In the genomic region with DNA sequence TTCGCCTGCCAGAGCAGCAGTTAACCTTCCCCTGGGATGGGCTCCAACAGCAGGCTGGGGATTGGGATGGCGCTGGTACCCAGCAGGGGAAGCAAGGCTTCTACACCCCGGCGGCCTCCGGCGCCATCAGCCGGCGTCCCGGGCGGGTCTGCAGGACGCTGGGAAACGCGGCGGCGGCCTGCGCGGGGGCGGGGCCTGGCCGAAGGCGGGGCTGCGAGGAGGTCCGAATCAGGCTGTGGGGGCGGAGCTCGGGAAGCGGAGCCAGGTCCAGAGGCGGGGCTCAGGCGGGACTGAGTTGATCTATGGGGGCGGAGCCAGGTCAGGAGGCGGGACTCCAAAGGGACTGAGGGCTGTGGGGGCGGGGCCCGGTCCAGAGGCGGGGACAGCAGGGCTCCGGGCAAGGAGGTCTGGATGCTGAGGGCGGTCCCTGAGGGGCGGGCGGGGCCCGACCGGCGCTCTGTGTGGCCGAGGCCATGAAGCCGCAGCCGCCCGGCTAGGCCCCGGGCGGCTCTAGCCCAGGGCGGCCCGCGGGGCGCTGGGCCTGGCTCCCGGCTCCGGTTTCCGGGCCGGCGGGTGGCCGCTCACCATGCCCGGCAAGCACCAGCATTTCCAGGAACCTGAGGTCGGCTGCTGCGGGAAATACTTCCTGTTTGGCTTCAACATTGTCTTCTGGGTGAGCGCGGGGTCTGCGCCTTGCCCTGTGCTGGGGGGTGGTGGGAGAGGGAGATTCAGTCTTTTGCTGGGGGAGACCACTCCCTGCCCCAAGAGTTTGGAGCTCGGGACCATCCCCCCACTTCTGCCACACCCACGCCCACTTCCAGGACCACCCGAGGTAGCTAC, we compare ENCODE assay signal across 1 cellular context.
A peak's percentile ranks its signal among the peaks of the same experiment; 100 is the strongest.
TF ChIP-seq lines count a peak whose summit lies in the region.

A gene with protein sequence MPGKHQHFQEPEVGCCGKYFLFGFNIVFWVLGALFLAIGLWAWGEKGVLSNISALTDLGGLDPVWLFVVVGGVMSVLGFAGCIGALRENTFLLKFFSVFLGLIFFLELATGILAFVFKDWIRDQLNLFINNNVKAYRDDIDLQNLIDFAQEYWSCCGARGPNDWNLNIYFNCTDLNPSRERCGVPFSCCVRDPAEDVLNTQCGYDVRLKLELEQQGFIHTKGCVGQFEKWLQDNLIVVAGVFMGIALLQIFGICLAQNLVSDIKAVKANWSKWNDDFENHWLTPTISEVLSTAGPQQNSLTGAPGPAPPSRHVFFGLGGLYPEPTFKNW (plus strand): TSS at position 455 of the 840 bp plus-strand sequence. CDS start 132 bp downstream, at position 587.

TF ChIP-seq in HepG2, 621 proteins besides CTCF, POLR2A, EP300 and RAD21 (continued from another document):
- TF ChIP-seq ZNF780A (CRISPR knock-in tag; IDR thresholded peaks at IDR 0.05), result no peak
- TF ChIP-seq ZBTB49 (CRISPR knock-in tag; IDR thresholded peaks at IDR 0.05; ENCODE audit: borderline replicate concordance), result no peak
- peak; percentile 74; the same call in 1 of the 2 replicates for TF ChIP-seq ZSCAN31 (CRISPR knock-in tag; IDR thresholded peaks at IDR 0.05; ENCODE audit: low read depth)
- peak; percentile 77 for TF ChIP-seq RBFOX2 (IDR thresholded peaks at IDR 0.05; ENCODE audit: low read depth, low read length)
- no peak for TF ChIP-seq RARG (CRISPR knock-in tag; IDR thresholded peaks at IDR 0.05; ENCODE audit: low read depth)
- TF ChIP-seq ZNF619 (CRISPR knock-in tag; IDR thresholded peaks at IDR 0.05), result no peak
- TF ChIP-seq GATAD1 (CRISPR knock-in tag; IDR thresholded peaks at IDR 0.05), result 0 out of 2 replicates have a peak, but pooled peaks have one; percentile 42
- 0 out of 2 replicates have a peak, but pooled peaks have one; percentile 33 for TF ChIP-seq GATA4 (IDR thresholded peaks at IDR 0.05; ENCODE audit: borderline replicate concordance, low read depth)
- no peak for TF ChIP-seq ZNF318 (CRISPR knock-in tag; IDR thresholded peaks at IDR 0.05)
- TF ChIP-seq ATF7 (IDR thresholded peaks at IDR 0.05), result no peak
- no peak for TF ChIP-seq ATF7 (CRISPR knock-in tag; IDR thresholded peaks at IDR 0.05)
- TF ChIP-seq ZNF451 (CRISPR knock-in tag; IDR thresholded peaks at IDR 0.05), result no peak
- TF ChIP-seq, protein P1, sequence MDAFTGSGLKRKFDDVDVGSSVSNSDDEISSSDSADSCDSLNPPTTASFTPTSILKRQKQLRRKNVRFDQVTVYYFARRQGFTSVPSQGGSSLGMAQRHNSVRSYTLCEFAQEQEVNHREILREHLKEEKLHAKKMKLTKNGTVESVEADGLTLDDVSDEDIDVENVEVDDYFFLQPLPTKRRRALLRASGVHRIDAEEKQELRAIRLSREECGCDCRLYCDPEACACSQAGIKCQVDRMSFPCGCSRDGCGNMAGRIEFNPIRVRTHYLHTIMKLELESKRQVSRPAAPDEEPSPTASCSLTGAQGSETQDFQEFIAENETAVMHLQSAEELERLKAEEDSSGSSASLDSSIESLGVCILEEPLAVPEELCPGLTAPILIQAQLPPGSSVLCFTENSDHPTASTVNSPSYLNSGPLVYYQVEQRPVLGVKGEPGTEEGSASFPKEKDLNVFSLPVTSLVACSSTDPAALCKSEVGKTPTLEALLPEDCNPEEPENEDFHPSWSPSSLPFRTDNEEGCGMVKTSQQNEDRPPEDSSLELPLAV (CRISPR knock-in tag; conservative IDR thresholded peaks at IDR 0.05; ENCODE audit: low read depth), result no peak
- TF ChIP-seq ZNF766 (CRISPR knock-in tag; IDR thresholded peaks at IDR 0.05; ENCODE audit: borderline replicate concordance), result no peak
- TF ChIP-seq ATRX (CRISPR knock-in tag; IDR thresholded peaks at IDR 0.05; ENCODE audit: borderline replicate concordance), result no peak
- TF ChIP-seq HOXD1 (CRISPR knock-in tag; IDR thresholded peaks at IDR 0.05), result no peak
- peak; percentile 26; the same call in 1 of the 2 replicates for TF ChIP-seq ZNF788 (CRISPR knock-in tag; IDR thresholded peaks at IDR 0.05; ENCODE audit: borderline replicate concordance)
- TF ChIP-seq ZNF883 (CRISPR knock-in tag; IDR thresholded peaks at IDR 0.05; ENCODE audit: not compliant biosample characterization), result peak; percentile 33
- TF ChIP-seq, protein P2, sequence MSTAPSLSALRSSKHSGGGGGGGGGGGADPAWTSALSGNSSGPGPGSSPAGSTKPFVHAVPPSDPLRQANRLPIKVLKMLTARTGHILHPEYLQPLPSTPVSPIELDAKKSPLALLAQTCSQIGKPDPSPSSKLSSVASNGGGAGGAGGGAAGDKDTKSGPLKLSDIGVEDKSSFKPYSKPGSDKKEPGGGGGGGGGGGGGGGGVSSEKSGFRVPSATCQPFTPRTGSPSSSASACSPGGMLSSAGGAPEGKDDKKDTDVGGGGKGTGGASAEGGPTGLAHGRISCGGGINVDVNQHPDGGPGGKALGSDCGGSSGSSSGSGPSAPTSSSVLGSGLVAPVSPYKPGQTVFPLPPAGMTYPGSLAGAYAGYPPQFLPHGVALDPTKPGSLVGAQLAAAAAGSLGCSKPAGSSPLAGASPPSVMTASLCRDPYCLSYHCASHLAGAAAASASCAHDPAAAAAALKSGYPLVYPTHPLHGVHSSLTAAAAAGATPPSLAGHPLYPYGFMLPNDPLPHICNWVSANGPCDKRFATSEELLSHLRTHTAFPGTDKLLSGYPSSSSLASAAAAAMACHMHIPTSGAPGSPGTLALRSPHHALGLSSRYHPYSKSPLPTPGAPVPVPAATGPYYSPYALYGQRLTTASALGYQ (CRISPR knock-in tag; IDR thresholded peaks at IDR 0.05), result no peak
- peak; percentile 41 for TF ChIP-seq SKI (IDR thresholded peaks at IDR 0.05; ENCODE audit: partially characterized antibody)
- TF ChIP-seq GABPA (IDR thresholded peaks at IDR 0.05; ENCODE audit: low read depth, low read length), result no peak
- TF ChIP-seq GABPA (CRISPR knock-in tag; IDR thresholded peaks at IDR 0.05; ENCODE audit: low read depth), result no peak
- TF ChIP-seq REPIN1 (CRISPR knock-in tag; IDR thresholded peaks at IDR 0.05; ENCODE audit: borderline replicate concordance, low read depth), result no peak; the same call in 1 of the 2 replicates
- TF ChIP-seq ZNF672 (CRISPR knock-in tag; IDR thresholded peaks at IDR 0.05), result no peak
- TF ChIP-seq XBP1 (CRISPR knock-in tag; IDR thresholded peaks at IDR 0.05), result no peak
- peak; percentile 40; the same call in 1 of the 2 replicates for TF ChIP-seq SALL1 (CRISPR knock-in tag; IDR thresholded peaks at IDR 0.05)
- TF ChIP-seq GPN1 (CRISPR knock-in tag; IDR thresholded peaks at IDR 0.05; ENCODE audit: borderline replicate concordance), result no peak
- TF ChIP-seq ATM (IDR thresholded peaks at IDR 0.05; ENCODE audit: borderline replicate concordance), result no peak
- TF ChIP-seq ZNF556 (CRISPR knock-in tag; IDR thresholded peaks at IDR 0.05; ENCODE audit: borderline replicate concordance), result no peak; the same call in 1 of the 2 replicates
- no peak for TF ChIP-seq ZBTB7B (CRISPR knock-in tag; IDR thresholded peaks at IDR 0.05)
- TF ChIP-seq ZNF576 (CRISPR knock-in tag; IDR thresholded peaks at IDR 0.05), result no peak
- TF ChIP-seq HMGA1 (CRISPR knock-in tag; conservative IDR thresholded peaks at IDR 0.05), result no peak
- TF ChIP-seq SCMH1 (CRISPR knock-in tag; IDR thresholded peaks at IDR 0.05; ENCODE audit: borderline replicate concordance), result no peak
- TF ChIP-seq ZNF224 (CRISPR knock-in tag; IDR thresholded peaks at IDR 0.05), result no peak
TF ChIP-seq in HepG2: peak in this region for 98.
